In genomic region chr17:67293251-67294203, GRCh38 we compare ENCODE assay signal across 1 cellular context.
TF ChIP-seq lines count a peak whose summit lies in the region.

No MANE protein-coding gene starts in this region.

TF ChIP-seq in HepG2, 621 proteins besides CTCF, POLR2A, EP300 and RAD21 (continued from another document and continues in another):
- TF ChIP-seq ZNF382 (CRISPR knock-in tag; IDR thresholded peaks at IDR 0.05; ENCODE audit: borderline replicate concordance) (no peak), TRAFD1 (CRISPR knock-in tag; IDR thresholded peaks at IDR 0.05; ENCODE audit: borderline replicate concordance) (no peak), ZNF850 (CRISPR knock-in tag; conservative IDR thresholded peaks at IDR 0.05) (no peak), ZNF841 (CRISPR knock-in tag; IDR thresholded peaks at IDR 0.05; ENCODE audit: borderline replicate concordance) (no peak), ZNF720 (CRISPR knock-in tag; IDR thresholded peaks at IDR 0.05) (no peak), ZNF777 (CRISPR knock-in tag; IDR thresholded peaks at IDR 0.05) (no peak), ARNTL (CRISPR knock-in tag; IDR thresholded peaks at IDR 0.05) (no peak), ZMAT3 (CRISPR knock-in tag; conservative IDR thresholded peaks at IDR 0.05) (no peak), HDAC6 (IDR thresholded peaks at IDR 0.05; ENCODE audit: low read depth, low read length) (no peak), MAZ (IDR thresholded peaks at IDR 0.05; ENCODE audit: borderline replicate concordance, low read depth, low read length) (peak; percentile 41; the same call in 1 of the 2 replicates), MAZ (CRISPR knock-in tag; IDR thresholded peaks at IDR 0.05; ENCODE audit: low read depth) (no peak), LCORL (IDR thresholded peaks at IDR 0.05) (no peak), LCORL (CRISPR knock-in tag; IDR thresholded peaks at IDR 0.05) (peak; percentile 69), RFX1 (IDR thresholded peaks at IDR 0.05) (no peak), PAX8 (CRISPR knock-in tag; IDR thresholded peaks at IDR 0.05; ENCODE audit: borderline replicate concordance) (no peak), CEBPG (CRISPR knock-in tag; IDR thresholded peaks at IDR 0.05) (no peak), MZF1 (CRISPR knock-in tag; IDR thresholded peaks at IDR 0.05; ENCODE audit: borderline replicate concordance) (no peak), MATR3 (CRISPR knock-in tag; IDR thresholded peaks at IDR 0.05) (no peak), ATM (IDR thresholded peaks at IDR 0.05; ENCODE audit: borderline replicate concordance) (no peak), ZNF563 (CRISPR knock-in tag; IDR thresholded peaks at IDR 0.05) (no peak), PHF20 (CRISPR knock-in tag; IDR thresholded peaks at IDR 0.05) (no peak), RERE (CRISPR knock-in tag; IDR thresholded peaks at IDR 0.05; ENCODE audit: low read depth) (no peak), POGZ (CRISPR knock-in tag; IDR thresholded peaks at IDR 0.05) (no peak), ZNF3 (CRISPR knock-in tag; IDR thresholded peaks at IDR 0.05) (no peak), ZNF7 (CRISPR knock-in tag; IDR thresholded peaks at IDR 0.05) (no peak), ZNF776 (CRISPR knock-in tag; IDR thresholded peaks at IDR 0.05) (0 out of 2 replicates have a peak, but pooled peaks have one; percentile 48), ZNF256 (CRISPR knock-in tag; conservative IDR thresholded peaks at IDR 0.05) (no peak), ZNF792 (CRISPR knock-in tag; IDR thresholded peaks at IDR 0.05) (no peak), ZFP1 (CRISPR knock-in tag; IDR thresholded peaks at IDR 0.05) (no peak), PITX1 (CRISPR knock-in tag; IDR thresholded peaks at IDR 0.05) (peak; percentile 84), ZNF761 (CRISPR knock-in tag; conservative IDR thresholded peaks at IDR 0.05) (no peak), EZH2 (conservative IDR thresholded peaks at IDR 0.05; ENCODE audit: low read depth, low read length) (no peak), FOSL2 (CRISPR knock-in tag; IDR thresholded peaks at IDR 0.05) (0 out of 2 replicates have a peak, but pooled peaks have one; percentile 28), NPAS2 (CRISPR knock-in tag; IDR thresholded peaks at IDR 0.05; ENCODE audit: borderline replicate concordance) (no peak), IRX3 (CRISPR knock-in tag; IDR thresholded peaks at IDR 0.05; ENCODE audit: borderline replicate concordance, low read depth) (no peak), FOXK2 (IDR thresholded peaks at IDR 0.05) (no peak)
- TF ChIP-seq, protein P1, sequence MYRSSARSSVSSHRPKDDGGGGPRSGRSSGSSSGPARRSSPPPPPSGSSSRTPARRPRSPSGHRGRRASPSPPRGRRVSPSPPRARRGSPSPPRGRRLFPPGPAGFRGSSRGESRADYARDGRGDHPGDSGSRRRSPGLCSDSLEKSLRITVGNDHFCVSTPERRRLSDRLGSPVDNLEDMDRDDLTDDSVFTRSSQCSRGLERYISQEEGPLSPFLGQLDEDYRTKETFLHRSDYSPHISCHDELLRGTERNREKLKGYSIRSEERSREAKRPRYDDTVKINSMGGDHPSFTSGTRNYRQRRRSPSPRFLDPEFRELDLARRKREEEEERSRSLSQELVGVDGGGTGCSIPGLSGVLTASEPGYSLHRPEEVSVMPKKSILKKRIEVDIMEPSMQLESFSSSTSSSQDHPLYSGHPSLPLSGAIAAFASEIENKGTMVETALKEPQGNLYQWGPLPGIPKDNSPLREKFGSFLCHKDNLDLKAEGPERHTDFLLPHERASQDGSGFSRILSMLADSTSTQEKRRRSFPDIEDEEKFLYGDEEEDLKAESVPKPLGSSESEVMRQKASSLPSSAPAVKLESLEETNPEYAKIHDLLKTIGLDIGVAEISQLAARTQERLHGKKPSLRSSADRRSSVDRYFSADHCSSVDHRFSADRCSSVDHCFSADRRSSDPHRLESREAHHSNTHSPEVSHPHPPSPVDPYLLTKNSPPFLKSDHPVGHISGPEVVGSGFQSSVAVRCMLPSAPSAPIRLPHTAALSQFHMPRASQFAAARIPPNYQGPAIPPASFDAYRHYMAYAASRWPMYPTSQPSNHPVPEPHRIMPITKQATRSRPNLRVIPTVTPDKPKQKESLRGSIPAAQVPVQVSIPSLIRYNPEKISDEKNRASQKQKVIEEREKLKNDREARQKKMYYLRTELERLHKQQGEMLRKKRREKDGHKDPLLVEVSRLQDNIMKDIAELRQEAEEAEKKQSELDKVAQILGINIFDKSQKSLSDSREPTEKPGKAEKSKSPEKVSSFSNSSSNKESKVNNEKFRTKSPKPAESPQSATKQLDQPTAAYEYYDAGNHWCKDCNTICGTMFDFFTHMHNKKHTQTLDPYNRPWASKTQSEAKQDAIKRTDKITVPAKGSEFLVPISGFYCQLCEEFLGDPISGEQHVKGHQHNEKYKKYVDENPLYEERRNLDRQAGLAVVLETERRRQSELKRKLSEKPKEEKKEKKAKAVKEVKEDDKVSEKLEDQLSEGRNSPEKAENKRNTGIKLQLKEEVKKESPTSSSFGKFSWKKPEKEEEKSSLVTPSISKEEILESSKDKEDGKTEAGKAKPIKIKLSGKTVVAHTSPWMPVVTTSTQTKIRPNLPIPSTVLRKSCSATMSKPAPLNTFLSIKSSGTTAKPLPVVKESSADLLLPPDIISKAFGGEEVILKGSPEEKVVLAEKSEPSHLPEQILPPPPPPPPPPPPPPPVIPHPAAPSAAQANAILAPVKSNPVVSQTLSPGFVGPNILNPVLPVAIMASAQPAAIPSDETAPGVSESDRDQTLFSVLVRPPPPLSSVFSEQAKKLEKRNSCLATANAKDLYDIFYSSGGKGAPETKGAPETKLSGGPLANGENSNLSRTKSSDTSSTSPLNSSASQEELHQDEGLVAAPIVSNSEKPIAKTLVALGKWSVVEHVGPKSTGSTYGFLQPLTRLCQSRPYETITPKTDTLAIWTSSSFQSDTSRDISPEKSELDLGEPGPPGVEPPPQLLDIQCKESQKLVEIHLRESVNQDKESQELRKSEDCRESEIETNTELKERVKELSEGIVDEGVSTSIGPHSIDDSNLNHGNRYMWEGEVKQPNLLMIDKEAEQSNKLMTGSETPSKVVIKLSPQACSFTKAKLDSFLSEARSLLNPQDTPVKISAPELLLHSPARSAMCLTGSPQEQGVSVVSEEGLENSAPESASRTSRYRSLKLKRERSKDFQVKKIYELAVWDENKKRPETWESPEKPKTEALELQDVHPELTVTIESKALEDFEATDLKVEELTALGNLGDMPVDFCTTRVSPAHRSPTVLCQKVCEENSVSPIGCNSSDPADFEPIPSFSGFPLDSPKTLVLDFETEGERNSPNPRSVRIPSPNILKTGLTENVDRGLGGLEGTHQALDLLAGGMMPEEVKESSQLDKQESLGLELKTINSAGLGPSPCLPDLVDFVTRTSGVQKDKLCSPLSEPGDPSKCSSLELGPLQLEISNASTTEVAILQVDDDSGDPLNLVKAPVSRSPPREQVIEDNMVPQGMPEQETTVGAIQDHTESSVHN (CRISPR knock-in tag; IDR thresholded peaks at IDR 0.05): no peak
- TF ChIP-seq, protein P2, sequence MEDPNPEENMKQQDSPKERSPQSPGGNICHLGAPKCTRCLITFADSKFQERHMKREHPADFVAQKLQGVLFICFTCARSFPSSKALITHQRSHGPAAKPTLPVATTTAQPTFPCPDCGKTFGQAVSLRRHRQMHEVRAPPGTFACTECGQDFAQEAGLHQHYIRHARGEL (CRISPR knock-in tag; IDR thresholded peaks at IDR 0.05): no peak
- TF ChIP-seq, protein P3, sequence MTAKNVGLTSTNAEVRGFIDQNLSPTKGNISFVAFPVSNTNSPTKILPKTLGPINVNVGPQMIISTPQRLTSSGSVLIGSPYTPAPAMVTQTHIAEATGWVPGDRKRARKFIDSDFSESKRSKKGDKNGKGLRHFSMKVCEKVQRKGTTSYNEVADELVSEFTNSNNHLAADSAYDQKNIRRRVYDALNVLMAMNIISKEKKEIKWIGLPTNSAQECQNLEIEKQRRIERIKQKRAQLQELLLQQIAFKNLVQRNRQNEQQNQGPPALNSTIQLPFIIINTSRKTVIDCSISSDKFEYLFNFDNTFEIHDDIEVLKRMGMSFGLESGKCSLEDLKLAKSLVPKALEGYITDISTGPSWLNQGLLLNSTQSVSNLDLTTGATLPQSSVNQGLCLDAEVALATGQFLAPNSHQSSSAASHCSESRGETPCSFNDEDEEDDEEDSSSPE (CRISPR knock-in tag; IDR thresholded peaks at IDR 0.05): no peak
- TF ChIP-seq, protein P4, sequence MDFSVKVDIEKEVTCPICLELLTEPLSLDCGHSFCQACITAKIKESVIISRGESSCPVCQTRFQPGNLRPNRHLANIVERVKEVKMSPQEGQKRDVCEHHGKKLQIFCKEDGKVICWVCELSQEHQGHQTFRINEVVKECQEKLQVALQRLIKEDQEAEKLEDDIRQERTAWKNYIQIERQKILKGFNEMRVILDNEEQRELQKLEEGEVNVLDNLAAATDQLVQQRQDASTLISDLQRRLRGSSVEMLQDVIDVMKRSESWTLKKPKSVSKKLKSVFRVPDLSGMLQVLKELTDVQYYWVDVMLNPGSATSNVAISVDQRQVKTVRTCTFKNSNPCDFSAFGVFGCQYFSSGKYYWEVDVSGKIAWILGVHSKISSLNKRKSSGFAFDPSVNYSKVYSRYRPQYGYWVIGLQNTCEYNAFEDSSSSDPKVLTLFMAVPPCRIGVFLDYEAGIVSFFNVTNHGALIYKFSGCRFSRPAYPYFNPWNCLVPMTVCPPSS (IDR thresholded peaks at IDR 0.05): no peak
- TF ChIP-seq, protein P5, sequence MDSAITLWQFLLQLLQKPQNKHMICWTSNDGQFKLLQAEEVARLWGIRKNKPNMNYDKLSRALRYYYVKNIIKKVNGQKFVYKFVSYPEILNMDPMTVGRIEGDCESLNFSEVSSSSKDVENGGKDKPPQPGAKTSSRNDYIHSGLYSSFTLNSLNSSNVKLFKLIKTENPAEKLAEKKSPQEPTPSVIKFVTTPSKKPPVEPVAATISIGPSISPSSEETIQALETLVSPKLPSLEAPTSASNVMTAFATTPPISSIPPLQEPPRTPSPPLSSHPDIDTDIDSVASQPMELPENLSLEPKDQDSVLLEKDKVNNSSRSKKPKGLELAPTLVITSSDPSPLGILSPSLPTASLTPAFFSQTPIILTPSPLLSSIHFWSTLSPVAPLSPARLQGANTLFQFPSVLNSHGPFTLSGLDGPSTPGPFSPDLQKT (CRISPR knock-in tag; IDR thresholded peaks at IDR 0.05; ENCODE audit: borderline replicate concordance): no peak
- TF ChIP-seq, protein P6, sequence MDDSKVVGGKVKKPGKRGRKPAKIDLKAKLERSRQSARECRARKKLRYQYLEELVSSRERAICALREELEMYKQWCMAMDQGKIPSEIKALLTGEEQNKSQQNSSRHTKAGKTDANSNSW (CRISPR knock-in tag; IDR thresholded peaks at IDR 0.05; ENCODE audit: borderline replicate concordance): no peak
- TF ChIP-seq, protein P7, sequence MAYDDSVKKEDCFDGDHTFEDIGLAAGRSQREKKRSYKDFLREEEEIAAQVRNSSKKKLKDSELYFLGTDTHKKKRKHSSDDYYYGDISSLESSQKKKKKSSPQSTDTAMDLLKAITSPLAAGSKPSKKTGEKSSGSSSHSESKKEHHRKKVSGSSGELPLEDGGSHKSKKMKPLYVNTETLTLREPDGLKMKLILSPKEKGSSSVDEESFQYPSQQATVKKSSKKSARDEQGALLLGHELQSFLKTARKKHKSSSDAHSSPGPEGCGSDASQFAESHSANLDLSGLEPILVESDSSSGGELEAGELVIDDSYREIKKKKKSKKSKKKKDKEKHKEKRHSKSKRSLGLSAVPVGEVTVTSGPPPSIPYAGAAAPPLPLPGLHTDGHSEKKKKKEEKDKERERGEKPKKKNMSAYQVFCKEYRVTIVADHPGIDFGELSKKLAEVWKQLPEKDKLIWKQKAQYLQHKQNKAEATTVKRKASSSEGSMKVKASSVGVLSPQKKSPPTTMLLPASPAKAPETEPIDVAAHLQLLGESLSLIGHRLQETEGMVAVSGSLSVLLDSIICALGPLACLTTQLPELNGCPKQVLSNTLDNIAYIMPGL (CRISPR knock-in tag; IDR thresholded peaks at IDR 0.05; ENCODE audit: borderline replicate concordance in 1 of 2, low read depth in 1 of 2): peak; percentile 86 to 93
